In genomic region chr12:92393504-92393903, GRCh38 we compare ENCODE assay signal across 1 cellular context.
TF ChIP-seq lines count a peak whose summit lies in the region.

No MANE protein-coding gene starts in this region.

TF ChIP-seq in K562, 482 proteins besides CTCF, POLR2A, EP300 and RAD21 (continues in another document):
- TF ChIP-seq CBX3 (IDR thresholded peaks at IDR 0.05; ENCODE audit: borderline replicate concordance in 1 of 2, low read length in 2 of 2), result peak in 1 of 2 experiments; percentile 96; a peak in 2 of 3 replicates
- TF ChIP-seq, protein P1, sequence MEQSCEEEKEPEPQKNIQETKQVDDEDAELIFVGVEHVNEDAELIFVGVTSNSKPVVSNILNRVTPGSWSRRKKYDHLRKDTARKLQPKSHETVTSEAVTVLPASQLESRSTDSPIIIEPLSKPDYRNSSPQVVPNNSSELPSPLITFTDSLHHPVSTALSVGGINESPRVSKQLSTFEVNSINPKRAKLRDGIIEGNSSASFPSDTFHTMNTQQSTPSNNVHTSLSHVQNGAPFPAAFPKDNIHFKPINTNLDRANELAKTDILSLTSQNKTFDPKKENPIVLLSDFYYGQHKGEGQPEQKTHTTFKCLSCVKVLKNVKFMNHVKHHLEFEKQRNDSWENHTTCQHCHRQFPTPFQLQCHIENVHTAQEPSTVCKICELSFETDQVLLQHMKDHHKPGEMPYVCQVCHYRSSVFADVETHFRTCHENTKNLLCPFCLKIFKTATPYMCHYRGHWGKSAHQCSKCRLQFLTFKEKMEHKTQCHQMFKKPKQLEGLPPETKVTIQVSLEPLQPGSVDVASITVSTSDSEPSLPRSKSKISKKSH (CRISPR knock-in tag; IDR thresholded peaks at IDR 0.05), result no peak
- TF ChIP-seq ZNF436 (CRISPR knock-in tag; IDR thresholded peaks at IDR 0.05), result no peak
- TF ChIP-seq MEF2D (tag; conservative IDR thresholded peaks at IDR 0.05; ENCODE audit: low read depth), result no peak
- no peak for TF ChIP-seq RNF219 (CRISPR knock-in tag; IDR thresholded peaks at IDR 0.05)
- TF ChIP-seq EP400 (IDR thresholded peaks at IDR 0.05), result no peak
- TF ChIP-seq, protein P2, sequence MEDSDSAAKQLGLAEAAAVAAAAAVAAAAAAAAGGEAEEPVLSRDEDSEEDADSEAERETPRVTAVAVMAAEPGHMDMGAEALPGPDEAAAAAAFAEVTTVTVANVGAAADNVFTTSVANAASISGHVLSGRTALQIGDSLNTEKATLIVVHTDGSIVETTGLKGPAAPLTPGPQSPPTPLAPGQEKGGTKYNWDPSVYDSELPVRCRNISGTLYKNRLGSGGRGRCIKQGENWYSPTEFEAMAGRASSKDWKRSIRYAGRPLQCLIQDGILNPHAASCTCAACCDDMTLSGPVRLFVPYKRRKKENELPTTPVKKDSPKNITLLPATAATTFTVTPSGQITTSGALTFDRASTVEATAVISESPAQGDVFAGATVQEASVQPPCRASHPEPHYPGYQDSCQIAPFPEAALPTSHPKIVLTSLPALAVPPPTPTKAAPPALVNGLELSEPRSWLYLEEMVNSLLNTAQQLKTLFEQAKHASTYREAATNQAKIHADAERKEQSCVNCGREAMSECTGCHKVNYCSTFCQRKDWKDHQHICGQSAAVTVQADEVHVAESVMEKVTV (CRISPR knock-in tag; IDR thresholded peaks at IDR 0.05), result no peak
- no peak for TF ChIP-seq U2AF1 (optimal IDR thresholded peaks at IDR 0.05; ENCODE audit: low read depth, low read length)
- no peak for TF ChIP-seq ZNF384 (IDR thresholded peaks at IDR 0.05; ENCODE audit: low read depth, low read length)
- TF ChIP-seq BMI1 (IDR thresholded peaks at IDR 0.05; ENCODE audit: low read length), result no peak
- TF ChIP-seq OTX1 (CRISPR knock-in tag; IDR thresholded peaks at IDR 0.05), result no peak
- TF ChIP-seq BHLHE40 (IDR thresholded peaks at IDR 0.05; ENCODE audit: low read length), result no peak
- no peak for TF ChIP-seq SMAD2 (IDR thresholded peaks at IDR 0.05; ENCODE audit: low read depth, low read length)
- no peak for TF ChIP-seq SRSF7 (optimal IDR thresholded peaks at IDR 0.05; ENCODE audit: low read depth, low read length)
- TF ChIP-seq PKNOX1 (IDR thresholded peaks at IDR 0.05), result no peak
- no peak for TF ChIP-seq HDAC2 (IDR thresholded peaks at IDR 0.05)
- no peak for TF ChIP-seq SETDB1 (IDR thresholded peaks at IDR 0.05; ENCODE audit: low read length)
- no peak for TF ChIP-seq TFE3 (CRISPR knock-in tag; IDR thresholded peaks at IDR 0.05)
- TF ChIP-seq, protein P3, sequence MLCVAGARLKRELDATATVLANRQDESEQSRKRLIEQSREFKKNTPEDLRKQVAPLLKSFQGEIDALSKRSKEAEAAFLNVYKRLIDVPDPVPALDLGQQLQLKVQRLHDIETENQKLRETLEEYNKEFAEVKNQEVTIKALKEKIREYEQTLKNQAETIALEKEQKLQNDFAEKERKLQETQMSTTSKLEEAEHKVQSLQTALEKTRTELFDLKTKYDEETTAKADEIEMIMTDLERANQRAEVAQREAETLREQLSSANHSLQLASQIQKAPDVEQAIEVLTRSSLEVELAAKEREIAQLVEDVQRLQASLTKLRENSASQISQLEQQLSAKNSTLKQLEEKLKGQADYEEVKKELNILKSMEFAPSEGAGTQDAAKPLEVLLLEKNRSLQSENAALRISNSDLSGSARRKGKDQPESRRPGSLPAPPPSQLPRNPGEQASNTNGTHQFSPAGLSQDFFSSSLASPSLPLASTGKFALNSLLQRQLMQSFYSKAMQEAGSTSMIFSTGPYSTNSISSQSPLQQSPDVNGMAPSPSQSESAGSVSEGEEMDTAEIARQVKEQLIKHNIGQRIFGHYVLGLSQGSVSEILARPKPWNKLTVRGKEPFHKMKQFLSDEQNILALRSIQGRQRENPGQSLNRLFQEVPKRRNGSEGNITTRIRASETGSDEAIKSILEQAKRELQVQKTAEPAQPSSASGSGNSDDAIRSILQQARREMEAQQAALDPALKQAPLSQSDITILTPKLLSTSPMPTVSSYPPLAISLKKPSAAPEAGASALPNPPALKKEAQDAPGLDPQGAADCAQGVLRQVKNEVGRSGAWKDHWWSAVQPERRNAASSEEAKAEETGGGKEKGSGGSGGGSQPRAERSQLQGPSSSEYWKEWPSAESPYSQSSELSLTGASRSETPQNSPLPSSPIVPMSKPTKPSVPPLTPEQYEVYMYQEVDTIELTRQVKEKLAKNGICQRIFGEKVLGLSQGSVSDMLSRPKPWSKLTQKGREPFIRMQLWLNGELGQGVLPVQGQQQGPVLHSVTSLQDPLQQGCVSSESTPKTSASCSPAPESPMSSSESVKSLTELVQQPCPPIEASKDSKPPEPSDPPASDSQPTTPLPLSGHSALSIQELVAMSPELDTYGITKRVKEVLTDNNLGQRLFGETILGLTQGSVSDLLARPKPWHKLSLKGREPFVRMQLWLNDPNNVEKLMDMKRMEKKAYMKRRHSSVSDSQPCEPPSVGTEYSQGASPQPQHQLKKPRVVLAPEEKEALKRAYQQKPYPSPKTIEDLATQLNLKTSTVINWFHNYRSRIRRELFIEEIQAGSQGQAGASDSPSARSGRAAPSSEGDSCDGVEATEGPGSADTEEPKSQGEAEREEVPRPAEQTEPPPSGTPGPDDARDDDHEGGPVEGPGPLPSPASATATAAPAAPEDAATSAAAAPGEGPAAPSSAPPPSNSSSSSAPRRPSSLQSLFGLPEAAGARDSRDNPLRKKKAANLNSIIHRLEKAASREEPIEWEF (CRISPR knock-in tag; IDR thresholded peaks at IDR 0.05), result no peak
- peak in 1 of 2 experiments; percentile 70; a peak in 2 of 4 replicates for TF ChIP-seq TRIM24 (IDR thresholded peaks at IDR 0.05)
- TF ChIP-seq ZNF583 (CRISPR knock-in tag; IDR thresholded peaks at IDR 0.05), result no peak
- TF ChIP-seq MCM5 (IDR thresholded peaks at IDR 0.05; ENCODE audit: low read depth), result no peak
- TF ChIP-seq ZNF766 (CRISPR knock-in tag; conservative IDR thresholded peaks at IDR 0.05), result no peak
- peak; percentile 95 for TF ChIP-seq CBX5 (IDR thresholded peaks at IDR 0.05; ENCODE audit: borderline replicate concordance, low read depth)
- TF ChIP-seq THRA (IDR thresholded peaks at IDR 0.05), result no peak
- no peak for TF ChIP-seq ZNF707 (CRISPR knock-in tag; conservative IDR thresholded peaks at IDR 0.05)
- TF ChIP-seq PYGO2 (tag; IDR thresholded peaks at IDR 0.05), result no peak
- no peak for TF ChIP-seq ZBTB1 (CRISPR knock-in tag; IDR thresholded peaks at IDR 0.05; ENCODE audit: borderline replicate concordance, low read depth)
- TF ChIP-seq STAT5A (IDR thresholded peaks at IDR 0.05; ENCODE audit: borderline replicate concordance, low read length), result no peak
- TF ChIP-seq CBX1 (IDR thresholded peaks at IDR 0.05; ENCODE audit: low read depth), result peak; percentile 94
- TF ChIP-seq, protein P4, sequence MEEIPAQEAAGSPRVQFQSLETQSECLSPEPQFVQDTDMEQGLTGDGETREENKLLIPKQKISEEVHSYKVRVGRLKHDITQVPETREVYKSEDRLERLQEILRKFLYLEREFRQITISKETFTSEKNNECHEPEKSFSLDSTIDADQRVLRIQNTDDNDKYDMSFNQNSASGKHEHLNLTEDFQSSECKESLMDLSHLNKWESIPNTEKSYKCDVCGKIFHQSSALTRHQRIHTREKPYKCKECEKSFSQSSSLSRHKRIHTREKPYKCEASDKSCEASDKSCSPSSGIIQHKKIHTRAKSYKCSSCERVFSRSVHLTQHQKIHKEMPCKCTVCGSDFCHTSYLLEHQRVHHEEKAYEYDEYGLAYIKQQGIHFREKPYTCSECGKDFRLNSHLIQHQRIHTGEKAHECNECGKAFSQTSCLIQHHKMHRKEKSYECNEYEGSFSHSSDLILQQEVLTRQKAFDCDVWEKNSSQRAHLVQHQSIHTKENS (CRISPR knock-in tag; IDR thresholded peaks at IDR 0.05), result no peak
- peak; percentile 97 for TF ChIP-seq ELF2 (CRISPR knock-in tag; IDR thresholded peaks at IDR 0.05)
- no peak for TF ChIP-seq RNF2 (IDR thresholded peaks at IDR 0.05)
- no peak for TF ChIP-seq L3MBTL2 (IDR thresholded peaks at IDR 0.05)
- TF ChIP-seq BCOR (IDR thresholded peaks at IDR 0.05), result no peak
- no peak for TF ChIP-seq CHD2 (IDR thresholded peaks at IDR 0.05; ENCODE audit: low read depth, low read length)
- TF ChIP-seq, protein P5, sequence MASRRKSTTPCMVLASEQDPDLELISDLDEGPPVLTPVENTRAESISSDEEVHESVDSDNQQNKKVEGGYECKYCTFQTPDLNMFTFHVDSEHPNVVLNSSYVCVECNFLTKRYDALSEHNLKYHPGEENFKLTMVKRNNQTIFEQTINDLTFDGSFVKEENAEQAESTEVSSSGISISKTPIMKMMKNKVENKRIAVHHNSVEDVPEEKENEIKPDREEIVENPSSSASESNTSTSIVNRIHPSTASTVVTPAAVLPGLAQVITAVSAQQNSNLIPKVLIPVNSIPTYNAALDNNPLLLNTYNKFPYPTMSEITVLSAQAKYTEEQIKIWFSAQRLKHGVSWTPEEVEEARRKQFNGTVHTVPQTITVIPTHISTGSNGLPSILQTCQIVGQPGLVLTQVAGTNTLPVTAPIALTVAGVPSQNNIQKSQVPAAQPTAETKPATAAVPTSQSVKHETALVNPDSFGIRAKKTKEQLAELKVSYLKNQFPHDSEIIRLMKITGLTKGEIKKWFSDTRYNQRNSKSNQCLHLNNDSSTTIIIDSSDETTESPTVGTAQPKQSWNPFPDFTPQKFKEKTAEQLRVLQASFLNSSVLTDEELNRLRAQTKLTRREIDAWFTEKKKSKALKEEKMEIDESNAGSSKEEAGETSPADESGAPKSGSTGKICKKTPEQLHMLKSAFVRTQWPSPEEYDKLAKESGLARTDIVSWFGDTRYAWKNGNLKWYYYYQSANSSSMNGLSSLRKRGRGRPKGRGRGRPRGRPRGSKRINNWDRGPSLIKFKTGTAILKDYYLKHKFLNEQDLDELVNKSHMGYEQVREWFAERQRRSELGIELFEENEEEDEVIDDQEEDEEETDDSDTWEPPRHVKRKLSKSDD (conservative IDR thresholded peaks at IDR 0.05; ENCODE audit: low read length), result no peak
- no peak for TF ChIP-seq FOS (IDR thresholded peaks at IDR 0.05; ENCODE audit: extremely low read depth, insufficient read length)
- TF ChIP-seq ZNF175 (CRISPR knock-in tag; IDR thresholded peaks at IDR 0.05; ENCODE audit: low read depth), result no peak
- no peak for TF ChIP-seq CREBBP (IDR thresholded peaks at IDR 0.05; ENCODE audit: low read depth, low read length)
- no peak for TF ChIP-seq FIP1L1 (IDR thresholded peaks at IDR 0.05; ENCODE audit: low read depth, low read length, poor library complexity, severe bottlenecking)
- no peak for TF ChIP-seq CSDE1 (IDR thresholded peaks at IDR 0.05)
- TF ChIP-seq, protein P6, sequence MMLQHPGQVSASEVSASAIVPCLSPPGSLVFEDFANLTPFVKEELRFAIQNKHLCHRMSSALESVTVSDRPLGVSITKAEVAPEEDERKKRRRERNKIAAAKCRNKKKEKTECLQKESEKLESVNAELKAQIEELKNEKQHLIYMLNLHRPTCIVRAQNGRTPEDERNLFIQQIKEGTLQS (IDR thresholded peaks at IDR 0.05), result no peak
- TF ChIP-seq, protein P6 (CRISPR knock-in tag; conservative IDR thresholded peaks at IDR 0.05), result no peak
- no peak for TF ChIP-seq GABPA (tag; conservative IDR thresholded peaks at IDR 0.05; ENCODE audit: low read depth)
